In genomic region chr13:75411924-75412537, GRCh38 we compare ENCODE assay signal across 1 cellular context.
TF ChIP-seq lines count a peak whose summit lies in the region.

No MANE protein-coding gene starts in this region.

TF ChIP-seq in HepG2, 621 proteins besides CTCF, POLR2A, EP300 and RAD21 (continued from another document and continues in another):
- TF ChIP-seq ESRRA (CRISPR knock-in tag; IDR thresholded peaks at IDR 0.05; ENCODE audit: low read depth) = peak; percentile 56; the same call in 1 of the 2 replicates
- TF ChIP-seq MEF2D (CRISPR knock-in tag; IDR thresholded peaks at IDR 0.05) = no peak
- peak; percentile 48 for TF ChIP-seq SKI (IDR thresholded peaks at IDR 0.05; ENCODE audit: partially characterized antibody)
- TF ChIP-seq MEIS1 (CRISPR knock-in tag; IDR thresholded peaks at IDR 0.05; ENCODE audit: borderline replicate concordance) = no peak
- no peak for TF ChIP-seq THAP9 (CRISPR knock-in tag; IDR thresholded peaks at IDR 0.05; ENCODE audit: borderline replicate concordance)
- peak; percentile 80 for TF ChIP-seq ISL2 (CRISPR knock-in tag; IDR thresholded peaks at IDR 0.05)
- no peak for TF ChIP-seq HIC2 (CRISPR knock-in tag; IDR thresholded peaks at IDR 0.05; ENCODE audit: low read depth)
- TF ChIP-seq KLF15 (CRISPR knock-in tag; IDR thresholded peaks at IDR 0.05; ENCODE audit: borderline replicate concordance) = no peak
- TF ChIP-seq ZBTB33 (CRISPR knock-in tag; IDR thresholded peaks at IDR 0.05) = peak; percentile 53
- TF ChIP-seq PHF5A (CRISPR knock-in tag; IDR thresholded peaks at IDR 0.05; ENCODE audit: low read depth, unreplicated experiment) = no peak
- TF ChIP-seq GMEB2 (CRISPR knock-in tag; IDR thresholded peaks at IDR 0.05; ENCODE audit: low read depth) = no peak
- TF ChIP-seq TAF15 (IDR thresholded peaks at IDR 0.05; ENCODE audit: low read depth, low read length, poor library complexity, severe bottlenecking) = no peak
- no peak for TF ChIP-seq CSRNP2 (CRISPR knock-in tag; conservative IDR thresholded peaks at IDR 0.05; ENCODE audit: low read depth)
- TF ChIP-seq MTF2 (CRISPR knock-in tag; IDR thresholded peaks at IDR 0.05; ENCODE audit: borderline replicate concordance) = no peak
- TF ChIP-seq ZNF800 (CRISPR knock-in tag; IDR thresholded peaks at IDR 0.05) = no peak
- peak; percentile 43; the same call in 1 of the 2 replicates for TF ChIP-seq FOXP1 (IDR thresholded peaks at IDR 0.05)
- peak; percentile 91 for TF ChIP-seq FOXP1 (CRISPR knock-in tag; IDR thresholded peaks at IDR 0.05)
- no peak for TF ChIP-seq ZNF850 (CRISPR knock-in tag; conservative IDR thresholded peaks at IDR 0.05)
- TF ChIP-seq ZBED4 (CRISPR knock-in tag; IDR thresholded peaks at IDR 0.05; ENCODE audit: borderline replicate concordance) = peak; percentile 38; the same call in 1 of the 2 replicates
- no peak for TF ChIP-seq ZNF510 (CRISPR knock-in tag; IDR thresholded peaks at IDR 0.05; ENCODE audit: low read depth)
- TF ChIP-seq SIN3B (IDR thresholded peaks at IDR 0.05; ENCODE audit: low read length) = no peak
- no peak for TF ChIP-seq ZMAT5 (CRISPR knock-in tag; IDR thresholded peaks at IDR 0.05; ENCODE audit: borderline replicate concordance, low read depth)
- TF ChIP-seq ARID5B (CRISPR knock-in tag; IDR thresholded peaks at IDR 0.05) = peak; percentile 97
- no peak for TF ChIP-seq GABPA (IDR thresholded peaks at IDR 0.05; ENCODE audit: low read depth, low read length)
- peak; percentile 18; the same call in 1 of the 2 replicates for TF ChIP-seq GABPA (CRISPR knock-in tag; IDR thresholded peaks at IDR 0.05; ENCODE audit: low read depth)
- no peak for TF ChIP-seq ZNF629 (CRISPR knock-in tag; conservative IDR thresholded peaks at IDR 0.05)
- no peak for TF ChIP-seq PRDM15 (CRISPR knock-in tag; IDR thresholded peaks at IDR 0.05)
- TF ChIP-seq ZMYM4 (CRISPR knock-in tag; IDR thresholded peaks at IDR 0.05) = peak; percentile 81
- TF ChIP-seq ZIK1 (CRISPR knock-in tag; IDR thresholded peaks at IDR 0.05; ENCODE audit: borderline replicate concordance, low read depth) = no peak
